ENCODE assay signal across 8 cellular contexts in genomic region chr1:234963904-234964702, GRCh38.
DNase-seq lines count a peak whose midpoint lies in the region; ATAC-seq and TF ChIP-seq lines count a peak whose summit lies in the region.

No MANE protein-coding gene starts in this region.

- H3K36me3 Mint-ChIP-seq in H9 (ENCODE audit: insufficient read depth in 1 of 3, low read depth in 3 of 3), result no peaks in the 10 kb centered on the region

- H2BK120ac ChIP-seq in H9 (ENCODE audit: low read depth, low read length, poor library complexity, severe bottlenecking), result no peak overlapping the region

- H3T11ph ChIP-seq in H9 (ENCODE audit: low read length), result no peak overlapping the region

- H3K4ac ChIP-seq in H9 (ENCODE audit: low read depth, low read length), result no peak overlapping the region

- H2BK15ac ChIP-seq in H9 (ENCODE audit: low read depth, low read length), result no peak overlapping the region

- H3K79me1 ChIP-seq in H9 (ENCODE audit: insufficient read depth, low read depth, low read length, poor library complexity, severe bottlenecking), result no peaks in the 10 kb centered on the region

- H3K23me2 ChIP-seq in H9 (ENCODE audit: insufficient read length, low read depth, low read length, poor library complexity, severe bottlenecking), result no peaks in the 10 kb centered on the region

- H2AK5ac ChIP-seq in H9 (ENCODE audit: insufficient read length, low read length), result no peak overlapping the region

- no peak overlapping the region for H3K23ac ChIP-seq in H9 (ENCODE audit: insufficient read length, low read depth, low read length)

- no peak overlapping the region for H3K56ac ChIP-seq in H9 (ENCODE audit: insufficient read length, low read depth, low read length)

- intact Hi-C loops in heart right ventricle (cut with DNase I) (loop anchor here in 6 of 10 donors (5.0 kb wide), 3 partner anchors 37 to 107 kb away; no protein-coding TSS in a partner anchor), sciatic nerve (cut with DNase I) (no loop called here)

- no peak overlapping the region for H4K91ac ChIP-seq in H9 (ENCODE audit: insufficient read length, low read depth, low read length)

- H2BK5ac ChIP-seq in H9 (ENCODE audit: insufficient read length, low read length), result no peak overlapping the region

- H3K18ac ChIP-seq in H9 (ENCODE audit: insufficient read length, low read depth, low read length), result no peak overlapping the region

- no peak overlapping the region for H3K9ac ChIP-seq in H9 (ENCODE audit: extremely low read depth, insufficient read length, low read length)

- H3K4me3 Mint-ChIP-seq in H9, result no peak overlapping the region

- H4K5ac ChIP-seq in H9 (ENCODE audit: insufficient read length, low read depth, low read length), result no peak overlapping the region

- no peak overlapping the region for H4K8ac ChIP-seq in H9 (replicated peaks; ENCODE audit: insufficient read length, low read depth, low read length)

- no peaks in the 10 kb centered on the region for H4K20me1 ChIP-seq in H9 (ENCODE audit: control insufficient read depth, insufficient read depth, insufficient read length)

- H3K27ac Mint-ChIP-seq in H9, result no peak overlapping the region; a peak in 1 of 7 replicates

- H3K27ac ChIP-seq in VCaP (peak overlapping the region; percentile 98), heart right ventricle (peak overlapping the region; percentile 36 to 96 (median 76)), H9 (ENCODE audit: insufficient read length, low read depth, low read length) (no peak overlapping the region)

- H3K27me3 ChIP-seq in heart right ventricle, result no peaks in the 10 kb centered on the region
- no peaks in the 10 kb centered on the region; the same call in 1 of the 2 replicates for H3K27me3 ChIP-seq in H9 (ENCODE audit: insufficient read depth, low read length)

- no peaks in the 10 kb centered on the region for H3K79me2 ChIP-seq in H9 (ENCODE audit: insufficient read depth, low read length)

- peak in 6 of 8 donors; percentile 20 to 64 (median 48) for ATAC-seq in heart right ventricle
- ATAC-seq in sciatic nerve, result no peak
- no peak for ATAC-seq in HG03135 (IDR thresholded peaks at IDR 0.05; ENCODE audit: unreplicated experiment)
- ATAC-seq in activated CD4-positive, CD25-positive, alpha-beta regulatory T cell treated with anti-CD3 and anti-CD28 coated beads, Interleukin-2, amount 50 U/mL, for 24 hours, result no peak

- H3K4me3 ChIP-seq in heart right ventricle, result no peak overlapping the region

- peak; percentile 58 for DNase-seq in DMS53 treated with DMSO at 0.1 percent for 48 hours (lab: John Stamatoyannopoulos, UW; ENCODE audit: unreplicated experiment)
- DNase-seq in heart right ventricle, result peak; percentile 66 to 68
- peak; percentile 56 for DNase-seq in sciatic nerve (ENCODE audit: low spot score)
- no peak for DNase-seq in SW 1271 (lab: John Stamatoyannopoulos, UW)
- DNase-seq in H9, result no peak

- peaks cover 4% of the 10 kb centered on the region; the same call in 1 of the 2 replicates for H3K27me3 Mint-ChIP-seq in H9 (ENCODE audit: low read depth)

- H2BK12ac ChIP-seq in H9 (ENCODE audit: insufficient read length, low read depth, low read length), result no peak overlapping the region

- H3K36me3 ChIP-seq in heart right ventricle, result no peaks in the 10 kb centered on the region

- H3K9me3 ChIP-seq in heart right ventricle, result no peaks in the 10 kb centered on the region
- H3K9me3 ChIP-seq in H9 (ENCODE audit: control insufficient read depth, low read depth, low read length), result no peaks in the 10 kb centered on the region

- no peak overlapping the region for H3K14ac ChIP-seq in H9 (ENCODE audit: insufficient read depth, low read length)

- no peaks in the 10 kb centered on the region; a peak in 1 of 5 replicates for H3K9me3 Mint-ChIP-seq in H9

- H2AFZ ChIP-seq in H9 (ENCODE audit: low read length), result no peak overlapping the region

- H3K4me2 ChIP-seq in H9 (ENCODE audit: insufficient read depth, insufficient read length, low read length), result no peak overlapping the region

- peaks cover 17 to 18% of the 10 kb centered on the region in 2 experiments for H3K4me1 Mint-ChIP-seq in H9

- WGBS in heart right ventricle, 2 donors, result 55 to 61% methylated on average over 15 of the region's 15 CpGs
- no CpG with 5 or more reads among the region's 15 CpGs for WGBS in H9 (ENCODE audit: extremely low coverage, insufficient read length, low lambda C conversion rate)

- TF ChIP-seq CTCF in VCaP (conservative IDR thresholded peaks at IDR 0.05), result peak; percentile 56
- peak in 1 of 9 donors; percentile 7 for TF ChIP-seq CTCF in heart right ventricle (IDR thresholded peaks at IDR 0.05)
- TF ChIP-seq CTCF in H9 (conservative IDR thresholded peaks at IDR 0.05), result no peak

- peaks cover 25 to 71% (median 57%) of the 10 kb centered on the region in 9 donors for H3K4me1 ChIP-seq in heart right ventricle
- H3K4me1 ChIP-seq in H9 (ENCODE audit: insufficient read depth, low read length), result no peaks in the 10 kb centered on the region; the same call in 1 of the 2 replicates

- H2BK20ac ChIP-seq in H9 (ENCODE audit: low read depth, low read length, poor library complexity, severe bottlenecking), result no peak overlapping the region

Comparison
In these comparisons a context has a peak if more than half of its experiments do, and no peak if none do; other contexts are left out.
1. DNase-seq: peak in DMS53 treated with DMSO at 0.1 percent for 48 hours (single experiment), heart right ventricle (2 of 2) and sciatic nerve (single experiment); none in SW 1271 (0 of 2) and H9 (single experiment).
2. ATAC-seq: peak in heart right ventricle (6 of 8); none in sciatic nerve (single experiment), HG03135 (single experiment) and activated CD4-positive, CD25-positive, alpha-beta regulatory T cell treated with anti-CD3 and anti-CD28 coated beads, Interleukin-2, amount 50 U/mL, for 24 hours (0 of 2).